ENCODE assay signal across 18 cellular contexts in the genomic region with DNA sequence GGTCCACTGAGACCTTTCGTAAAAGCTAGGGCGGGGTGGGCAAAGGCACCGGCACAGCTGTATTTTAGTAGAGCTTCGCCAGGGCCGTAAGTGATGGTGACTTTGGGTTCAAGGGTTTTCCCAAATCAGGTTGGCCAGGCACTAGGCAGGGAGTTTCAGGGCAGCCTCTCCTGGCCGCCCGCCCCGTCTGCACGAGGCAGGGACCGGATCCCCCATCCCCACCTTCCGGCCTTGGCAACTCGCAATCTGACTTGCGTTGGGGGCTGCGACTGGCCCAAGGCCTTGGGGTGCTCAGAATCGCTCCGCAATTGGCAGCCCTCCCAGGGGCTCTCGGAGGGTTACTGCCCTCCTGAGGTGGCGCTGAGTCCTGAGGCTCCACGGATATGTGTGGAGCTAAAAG. TPM values are rescaled to one million over a fixed set of nuclear protein-coding genes. Genes with fewer than 3 reads are reported as not detected.
"Had no signal": no experiment of that assay in that cellular context is flagged by ENCODE, and none has a peak within 500 bp of the region (broad histone marks: within the 10 kb centered on the region; RNA-seq: fewer than 3 reads in every experiment).

No MANE protein-coding gene starts in this region.

- H3K4me3 Mint-ChIP-seq: activated T-cell treated with anti-CD3 and anti-CD28 coated beads, Interleukin-2, amount 50 U/mL, for 24 hours; natural killer cell treated with Interleukin-12 subunit alpha and Interleukin-12 subunit beta and Interleukin-15 and Interleukin-18, amount 100 ng/mL, for 72 hours; stimulated activated naive CD8-positive, alpha-beta T cell treated with anti-CD3 and anti-CD28 coated beads, Interleukin-15, Interleukin-2, amounts not matched to agents 100 ng/mL and 50 ng/mL, for 24 hours; T-helper 2 cell treated with Interferon-gamma antibody and Interleukin-4, amounts not matched to agents 5 μg/mL and 100 μg/mL, for 36 hours had no signal

- H3K4me3 ChIP-seq: esophagus muscularis mucosa, left lung, psoas muscle, thoracic aorta, uterus had no signal

- H3K27ac ChIP-seq: esophagus muscularis mucosa, left lung, psoas muscle, thoracic aorta, uterus had no signal

- H3K9me3 Mint-ChIP-seq: natural killer cell treated with Interleukin-12 subunit alpha and Interleukin-12 subunit beta and Interleukin-15 and Interleukin-18, amount 100 ng/mL, for 72 hours had no signal

- H3K27ac Mint-ChIP-seq: activated naive CD4-positive, alpha-beta T cell treated with anti-CD3 and anti-CD28 coated beads, Interleukin-2, amount 50 U/mL, for 72 hours; activated T-cell treated with anti-CD3 and anti-CD28 coated beads, Interleukin-2, amount 50 U/mL, for 24 hours; natural killer cell treated with Interleukin-12 subunit alpha and Interleukin-12 subunit beta and Interleukin-15 and Interleukin-18, amount 100 ng/mL, for 72 hours; stimulated activated naive CD8-positive, alpha-beta T cell treated with anti-CD3 and anti-CD28 coated beads, Interleukin-15, Interleukin-2, amounts not matched to agents 100 ng/mL and 50 ng/mL, for 24 hours; T-helper 2 cell treated with Interferon-gamma antibody and Interleukin-4, amounts not matched to agents 5 μg/mL and 100 μg/mL, for 36 hours had no signal

- H3K36me3 ChIP-seq: esophagus muscularis mucosa, left lung, thoracic aorta, uterus had no signal

- FAIRE-seq: endometrium had no signal

- DNase-seq: activated CD4-positive, alpha-beta T cell treated with anti-CD3 and anti-CD28 coated beads for 4 hours; activated T-cell treated with anti-CD3 and anti-CD28 coated beads, Interleukin-2, amount 50 U/mL, for 24 hours; amygdala; glutamatergic neuron; psoas muscle; stimulated activated CD4-positive, alpha-beta T cell treated with anti-CD3 and anti-CD28 coated beads, Interleukin-4, amount 100 ng/mL, for 24 hours had no signal

- H3K9me3 ChIP-seq: esophagus muscularis mucosa, left lung, psoas muscle, thoracic aorta, uterus had no signal

RNA-seq across cellular contexts. Expression of a gene that starts 4.1 kb away (rescaled TPM):
- total RNA-seq: activated CD8-positive, alpha-beta memory T cell treated with anti-CD3 and anti-CD28 coated beads for 36 hours; activated naive CD4-positive, alpha-beta T cell treated with anti-CD3 and anti-CD28 coated beads, Interleukin-2, amount 50 U/mL, for 72 hours; esophagus muscularis mucosa; fibroblast of villous mesenchyme; left lung; natural killer cell treated with Interleukin-12 subunit alpha and Interleukin-12 subunit beta and Interleukin-15 and Interleukin-18, amount 100 ng/mL, for 72 hours; omental fat pad; psoas muscle; thoracic aorta; uterus had no signal
- polyA plus RNA-seq: psoas muscle had no signal

RNA-seq across cellular contexts. Expression of a gene that starts 6.0 kb away (rescaled TPM):
- total RNA-seq: activated CD8-positive, alpha-beta memory T cell treated with anti-CD3 and anti-CD28 coated beads for 36 hours; esophagus muscularis mucosa; fibroblast of villous mesenchyme; left lung; omental fat pad; psoas muscle; thoracic aorta; uterus had no signal
